ENCODE assay signal across 18 cellular contexts in the genomic region with DNA sequence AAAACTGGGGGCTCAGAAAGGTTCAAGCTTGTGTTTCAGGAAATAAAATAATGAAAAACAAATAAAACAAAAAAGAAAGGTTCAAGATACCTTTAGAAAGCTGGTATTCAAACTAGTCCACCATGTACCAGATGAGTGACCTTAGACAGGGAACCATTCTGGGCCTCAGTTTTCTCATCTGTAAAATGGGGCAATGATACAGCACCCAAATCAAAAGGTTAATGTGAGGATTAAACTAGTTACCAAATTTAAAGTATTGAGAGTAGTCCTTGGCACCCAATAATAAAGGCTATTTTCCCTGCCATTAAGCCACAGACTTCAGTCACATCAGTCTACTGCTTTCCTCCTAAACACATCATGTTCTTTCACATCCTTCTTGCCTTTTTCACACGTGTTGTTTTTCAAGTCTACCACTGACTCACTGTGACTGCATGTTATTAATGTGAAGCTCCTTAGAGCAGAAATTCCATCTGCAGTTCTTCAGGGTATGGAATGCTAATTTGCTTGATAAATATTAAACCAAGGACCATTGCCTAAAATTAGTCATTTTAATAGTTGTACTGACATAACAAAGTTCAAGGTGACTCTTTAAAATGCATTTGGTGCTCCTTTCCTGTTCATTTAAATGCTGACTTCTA. TPM values are rescaled to one million over a fixed set of nuclear protein-coding genes. Genes with fewer than 3 reads are reported as not detected.
DNase-seq lines count a peak whose midpoint lies in the region; ATAC-seq and TF ChIP-seq lines count a peak whose summit lies in the region.
"Had no signal": no experiment of that assay in that cellular context is flagged by ENCODE, and none has a peak within 500 bp of the region (broad histone marks: within the 10 kb centered on the region; RNA-seq: fewer than 3 reads in every experiment).

No MANE protein-coding gene starts in this region.

- H3K4me3 ChIP-seq in SK-N-SH (ENCODE audit: low read depth in 2 of 2, low read length in 1 of 2) (no peak overlapping the region), brain microvascular endothelial cell (ENCODE audit: low read depth, low read length) (no peak overlapping the region)
- H3K4me3 ChIP-seq: neural progenitor cell, stomach had no signal

- H3K4me1 ChIP-seq in SK-N-SH (ENCODE audit: control insufficient read depth in 1 of 2, insufficient read depth in 2 of 2, low read depth in 1 of 2, low read length in 1 of 2): no peaks in the 10 kb centered on the region
- H3K4me1 ChIP-seq: neural progenitor cell, stomach had no signal

- peaks cover 7% of the 10 kb centered on the region for H3F3A ChIP-seq in SK-N-SH (replicated peaks; ENCODE audit: insufficient read depth)

- H3K36me3 ChIP-seq in SK-N-SH (replicated peaks in 1 of 2; ENCODE audit: control insufficient read depth in 1 of 2, insufficient read depth in 2 of 2, low read length in 1 of 2): peaks cover 52 to 63% of the 10 kb centered on the region in 2 experiments
- H3K36me3 ChIP-seq in brain microvascular endothelial cell (replicated peaks): peaks cover 31% of the 10 kb centered on the region
- H3K36me3 ChIP-seq: neural progenitor cell had no signal

- no peak for TF ChIP-seq EP300 in SK-N-SH (IDR thresholded peaks at IDR 0.05; ENCODE audit: borderline replicate concordance in 1 of 2, low read depth in 1 of 2, low read length in 1 of 2)

- no peaks in the 10 kb centered on the region for H4K20me1 ChIP-seq in SK-N-SH (ENCODE audit: insufficient read depth)

- H3K79me2 ChIP-seq in SK-N-SH (ENCODE audit: insufficient read depth): no peaks in the 10 kb centered on the region

- ATAC-seq in SK-N-SH treated with all-trans-retinoic acid at 6 μM for 48 hours: peak; percentile 76
- peak; percentile 49 for ATAC-seq in GM19351 (IDR thresholded peaks at IDR 0.05; ENCODE audit: unreplicated experiment)

- TF ChIP-seq RAD21 in SK-N-SH (IDR thresholded peaks at IDR 0.05; ENCODE audit: low read length): no peak

- POLR2A ChIA-PET in SK-N-SH (lab: Yijun Ruan, JAX): no interaction called here

- H3K4me2 ChIP-seq in SK-N-SH: no peak overlapping the region
- H3K4me2 ChIP-seq: neural progenitor cell had no signal

- H3K27me3 ChIP-seq in SK-N-SH (ENCODE audit: insufficient read depth): no peaks in the 10 kb centered on the region
- no peaks in the 10 kb centered on the region for H3K27me3 ChIP-seq in brain microvascular endothelial cell (replicated peaks)
- H3K27me3 ChIP-seq: neural progenitor cell, stomach had no signal

- DNase-seq in SK-N-SH: no peak
- DNase-seq in brain microvascular endothelial cell: peak; percentile 22
- DNase-seq in left kidney (ENCODE audit: low read depth, low spot score): peak; percentile 33
- DNase-seq in NCI-H1694 (lab: John Stamatoyannopoulos, UW): no peak
- no peak for DNase-seq in UCSD-AML1 (lab: John Stamatoyannopoulos, UW; ENCODE audit: unreplicated experiment)
- DNase-seq in NCI-H2107 treated with DMSO at 0.1 percent for 48 hours (lab: John Stamatoyannopoulos, UW; ENCODE audit: unreplicated experiment): no peak
- DNase-seq: activated naive CD4-positive, alpha-beta T cell; DMS79 treated with DMSO at 0.1 percent for 48 hours; head of caudate nucleus; MM.1S; NCI-H2029 treated with DMSO at 0.1 percent for 48 hours; NCI-H524; Right ventricle myocardium superior; stomach had no signal

- no peak for TF ChIP-seq CTCF in SK-N-SH (IDR thresholded peaks at IDR 0.05)
- no peak for TF ChIP-seq CTCF in brain microvascular endothelial cell (IDR thresholded peaks at IDR 0.05; ENCODE audit: low read depth, low read length, missing control alignments)

- H3K9me3 ChIP-seq in SK-N-SH: no peaks in the 10 kb centered on the region
- H3K9me3 ChIP-seq: stomach had no signal

- WGBS in SK-N-SH (ENCODE audit: low lambda C conversion rate): 67% methylated on average over 1 of the region's 1 CpG

- in situ Hi-C loops in brain microvascular endothelial cell (cut with HindIII; ENCODE audit: low pct_ligation_motif_present, low sequenced_read_pairs): no loop called here

- no peaks in the 10 kb centered on the region for H3K9me2 ChIP-seq in SK-N-SH

- no peak overlapping the region for H2AFZ ChIP-seq in SK-N-SH (ENCODE audit: low read depth)
- H2AFZ ChIP-seq: neural progenitor cell had no signal

- no peak overlapping the region for H3K9ac ChIP-seq in SK-N-SH
- H3K9ac ChIP-seq: neural progenitor cell had no signal

- H3K27ac ChIP-seq in SK-N-SH (ENCODE audit: low read depth in 2 of 2, low read length in 1 of 2) (peak overlapping the region in 1 of 2 experiments; percentile 12; a peak in 1 of 4 replicates), brain microvascular endothelial cell (no peak overlapping the region)
- H3K27ac ChIP-seq: 22Rv1, neural progenitor cell, stomach had no signal

- CTCF ChIA-PET in SK-N-SH (lab: Yijun Ruan, JAX): interaction anchor here (1.3 to 3.3 kb wide), 6 partner anchors 9 to 447 kb away, joined by 5 to 14 read pairs (median 8); partner anchors contain the start of gene TAMM41

TF ChIP-seq in SK-N-SH treated with all-trans-retinoic acid at 6 μM for 48 hours, 23 proteins besides CTCF, POLR2A, EP300 and RAD21:
- TF ChIP-seq ISL1 (CRISPR knock-in tag; IDR thresholded peaks at IDR 0.05) (peak; percentile 67), TOX (CRISPR knock-in tag; IDR thresholded peaks at IDR 0.05; ENCODE audit: borderline replicate concordance) (no peak), RARB (CRISPR knock-in tag; IDR thresholded peaks at IDR 0.05) (no peak), GLIS3 (CRISPR knock-in tag; IDR thresholded peaks at IDR 0.05) (no peak)
- TF ChIP-seq, protein P1, sequence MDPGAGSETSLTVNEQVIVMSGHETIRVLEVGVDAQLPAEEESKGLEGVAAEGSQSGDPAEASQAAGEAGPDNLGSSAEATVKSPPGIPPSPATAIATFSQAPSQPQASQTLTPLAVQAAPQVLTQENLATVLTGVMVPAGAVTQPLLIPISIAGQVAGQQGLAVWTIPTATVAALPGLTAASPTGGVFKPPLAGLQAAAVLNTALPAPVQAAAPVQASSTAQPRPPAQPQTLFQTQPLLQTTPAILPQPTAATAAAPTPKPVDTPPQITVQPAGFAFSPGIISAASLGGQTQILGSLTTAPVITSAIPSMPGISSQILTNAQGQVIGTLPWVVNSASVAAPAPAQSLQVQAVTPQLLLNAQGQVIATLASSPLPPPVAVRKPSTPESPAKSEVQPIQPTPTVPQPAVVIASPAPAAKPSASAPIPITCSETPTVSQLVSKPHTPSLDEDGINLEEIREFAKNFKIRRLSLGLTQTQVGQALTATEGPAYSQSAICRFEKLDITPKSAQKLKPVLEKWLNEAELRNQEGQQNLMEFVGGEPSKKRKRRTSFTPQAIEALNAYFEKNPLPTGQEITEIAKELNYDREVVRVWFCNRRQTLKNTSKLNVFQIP (CRISPR knock-in tag; IDR thresholded peaks at IDR 0.05; ENCODE audit: borderline replicate concordance, low read depth): no peak
TF ChIP-seq in SK-N-SH treated with all-trans-retinoic acid at 6 μM for 48 hours: peak in this region for 1.

TF ChIP-seq in SK-N-SH, 30 proteins besides CTCF, POLR2A, EP300 and RAD21 (continues in another document):
- TF ChIP-seq REST (IDR thresholded peaks at IDR 0.05; ENCODE audit: low read depth, low read length): no peak
- no peak for TF ChIP-seq PBX3 (IDR thresholded peaks at IDR 0.05)
- no peak for TF ChIP-seq IRF3 (IDR thresholded peaks at IDR 0.05; ENCODE audit: low read depth, low read length)
- TF ChIP-seq TCF12 (IDR thresholded peaks at IDR 0.05): no peak
- TF ChIP-seq RFX5 (IDR thresholded peaks at IDR 0.05; ENCODE audit: low read length): no peak
- no peak for TF ChIP-seq GATA2 (CRISPR knock-in tag; IDR thresholded peaks at IDR 0.05)

RNA-seq across cellular contexts. Expression of gene TAMM41, which starts 19.9 kb away (rescaled TPM):
- 14.3 and 16.6 TPM in 2 replicates for polyA plus RNA-seq in SK-N-SH (2012; rRNA removed)
- polyA plus RNA-seq in SK-N-SH (2012; cell fraction: cytosol; rRNA removed): 11.1 and 11.8 TPM in 2 replicates
- 27.7 and 40.7 TPM in 2 replicates for polyA plus RNA-seq in SK-N-SH (2012; cell fraction: nucleus; rRNA removed)

Comparison
In these comparisons a context has a peak if more than half of its experiments do, and no peak if none do; other contexts are left out.
1. DNase-seq: peak in brain microvascular endothelial cell (single experiment) and left kidney (single experiment); none in SK-N-SH (single experiment), NCI-H1694 (single experiment), UCSD-AML1 (single experiment) and NCI-H2107 treated with DMSO at 0.1 percent for 48 hours (single experiment).